In genomic region chr10:97759157-97759980, GRCh38 we compare ENCODE assay signal across 9 cellular contexts. TPM values are rescaled to one million over a fixed set of nuclear protein-coding genes. Genes with fewer than 3 reads are reported as not detected.
DNase-seq lines count a peak whose midpoint lies in the region; ATAC-seq and TF ChIP-seq lines count a peak whose summit lies in the region.
"Had no signal": no experiment of that assay in that cellular context is flagged by ENCODE, and none has a peak within 500 bp of the region (broad histone marks: within the 10 kb centered on the region; RNA-seq: fewer than 3 reads in every experiment).

No MANE protein-coding gene starts in this region.

- TF ChIP-seq POLR2A in esophagus muscularis mucosa (IDR thresholded peaks at IDR 0.05; ENCODE audit: low read depth) = no peak
- no peak for TF ChIP-seq POLR2A in tibial nerve (IDR thresholded peaks at IDR 0.05)

- H3K36me3 ChIP-seq in esophagus muscularis mucosa (peaks cover 50 to 85% (median 71%) of the 10 kb centered on the region in 4 donors), tibial nerve (peaks cover 0 to 65% (median 23%) of the 10 kb centered on the region in 3 donors)

- peak; percentile 65 to 86 for ATAC-seq in naive thymus-derived CD8-positive, alpha-beta T cell

- WGBS in esophagus muscularis mucosa = 59% methylated on average over 6 of the region's 6 CpGs
- 37 to 63% methylated on average over 4 to 6 of the region's 6 CpGs for WGBS in tibial nerve, 2 donors

- peaks cover 0 to 60% (median 15%) of the 10 kb centered on the region in 3 donors for H3K36me3 Mint-ChIP-seq in naive thymus-derived CD8-positive, alpha-beta T cell

- H3K9me3 Mint-ChIP-seq in naive thymus-derived CD8-positive, alpha-beta T cell = no peaks in the 10 kb centered on the region

- TF ChIP-seq CTCF in C4-2B (conservative IDR thresholded peaks at IDR 0.05) (peak; percentile 95), esophagus muscularis mucosa (IDR thresholded peaks at IDR 0.05) (peak; percentile 52 to 90 (median 69)), tibial nerve (IDR thresholded peaks at IDR 0.05) (peak; percentile 79 to 94 (median 83))

- H3K4me1 Mint-ChIP-seq in naive thymus-derived CD8-positive, alpha-beta T cell = peaks cover 2 to 16% (median 8%) of the 10 kb centered on the region in 4 donors

- H3K4me3 ChIP-seq in esophagus muscularis mucosa = no peak overlapping the region
- no peak overlapping the region for H3K4me3 ChIP-seq in tibial nerve
- H3K4me3 ChIP-seq: skin epidermis had no signal

- no peak overlapping the region for H3K27ac ChIP-seq in C4-2B
- peak overlapping the region in 2 of 4 donors; percentile 28 to 62 for H3K27ac ChIP-seq in esophagus muscularis mucosa (replicated peaks in 1 of 4)
- peak overlapping the region; percentile 76 to 92 (median 84) for H3K27ac ChIP-seq in tibial nerve
- H3K27ac ChIP-seq: skin epidermis had no signal

- TF ChIP-seq EP300 in esophagus muscularis mucosa (IDR thresholded peaks at IDR 0.05) = no peak
- peak in 1 of 2 donors; percentile 44 for TF ChIP-seq EP300 in tibial nerve (IDR thresholded peaks at IDR 0.05)

- DNase-seq in H4 (ENCODE audit: low spot score) (peak; percentile 60), NCI-H460 (ENCODE audit: extremely low read depth, low read depth) (peak; percentile 58), esophagus muscularis mucosa (ENCODE audit: extremely low spot score) (no peak), tibial nerve (ENCODE audit: low spot score in 2 of 2) (peak; percentile 38 to 55), NCI-H128 (lab: John Stamatoyannopoulos, UW; ENCODE audit: unreplicated experiment) (no peak)
- peak; percentile 79 for DNase-seq in activated CD8-positive, alpha-beta memory T cell treated with anti-CD3 and anti-CD28 coated beads for 24 hours
- peak; percentile 10 to 75 (median 51) for DNase-seq in naive thymus-derived CD8-positive, alpha-beta T cell

- H3K4me3 Mint-ChIP-seq in naive thymus-derived CD8-positive, alpha-beta T cell = no peak overlapping the region

- no peaks in the 10 kb centered on the region for H3K27me3 Mint-ChIP-seq in naive thymus-derived CD8-positive, alpha-beta T cell

- H3K27ac Mint-ChIP-seq in naive thymus-derived CD8-positive, alpha-beta T cell = peak overlapping the region in 4 of 10 donors; percentile 13 to 78 (median 56)

- H3K4me1 ChIP-seq in esophagus muscularis mucosa = peaks cover 0 to 10% (median 4%) of the 10 kb centered on the region in 4 donors
- H3K4me1 ChIP-seq in tibial nerve = peaks cover 2 to 53% (median 40%) of the 10 kb centered on the region in 4 donors

- intact Hi-C loops in esophagus muscularis mucosa (cut with DNase I) = no loop called here

- POLR2A ChIA-PET in naive thymus-derived CD8-positive, alpha-beta T cell (lab: Charles Lee) = interaction anchor here (0.8 to 3.5 kb wide), 6 partner anchors 12 to 110 kb away, joined by 3 to 13 read pairs (median 4); partner anchors contain the start of gene GOLGA7B

- no peaks in the 10 kb centered on the region for H3K27me3 ChIP-seq in esophagus muscularis mucosa
- H3K27me3 ChIP-seq in tibial nerve = no peaks in the 10 kb centered on the region

- H3K9me3 ChIP-seq in esophagus muscularis mucosa (no peaks in the 10 kb centered on the region), tibial nerve (no peaks in the 10 kb centered on the region)

RNA-seq across cellular contexts. Expression of gene SFRP5, which starts 12.4 kb away (rescaled TPM):
- total RNA-seq in H4 (2014; rRNA removed; shearing (Covaris generic)) = not detected in 2 replicates
- not detected in 2 replicates for total RNA-seq in NCI-H460 (2014; rRNA removed; shearing (Covaris generic))
- polyA plus RNA-seq in NCI-H460 (2014; cell fraction: nucleus; rRNA removed) = not detected in 2 replicates
- 10 to 100 TPM; 19.9 to 41.3 (median 34.8) TPM for total RNA-seq in esophagus muscularis mucosa
- total RNA-seq in naive thymus-derived CD8-positive, alpha-beta T cell = 10 to 100 TPM; 13.6 to 14.4 TPM
- 10 to 100 TPM; 12.3 to 39.5 (median 20.1) TPM for polyA plus RNA-seq in naive thymus-derived CD8-positive, alpha-beta T cell
- 100 to 1,000 TPM; 183 to 530 (median 479) TPM for total RNA-seq in tibial nerve

RNA-seq across cellular contexts. Expression of gene ZFYVE27, which starts 22.4 kb away (rescaled TPM):
- total RNA-seq in H4 (2014; rRNA removed; shearing (Covaris generic)) = 10.2 and 13.1 TPM in 2 replicates
- 22.5 and 26.0 TPM in 2 replicates for total RNA-seq in NCI-H460 (2014; rRNA removed; shearing (Covaris generic))
- polyA plus RNA-seq in NCI-H460 (2014; cell fraction: nucleus; rRNA removed) = 66.5 and 126 TPM in 2 replicates
- total RNA-seq in esophagus muscularis mucosa (10 to 100 TPM in 3 of 4 donors, 1 to 10 TPM in 1; 7.1 to 17.2 (median 16.0) TPM), tibial nerve (10 to 100 TPM; 33.4 to 46.8 (median 42.7) TPM)
- 10 to 100 TPM; 60.7 to 64.4 TPM for total RNA-seq in naive thymus-derived CD8-positive, alpha-beta T cell
- polyA plus RNA-seq in naive thymus-derived CD8-positive, alpha-beta T cell = 10 to 100 TPM; 29.1 to 37.9 (median 34.1) TPM

RNA-seq across cellular contexts. Expression of gene MARVELD1, which starts 45.8 kb away (rescaled TPM):
- 33.4 and 46.1 TPM in 2 replicates for total RNA-seq in H4 (2014; rRNA removed; shearing (Covaris generic))
- total RNA-seq in NCI-H460 (2014; rRNA removed; shearing (Covaris generic)) = 20.1 and 23.1 TPM in 2 replicates
- 29.7 and 39.6 TPM in 2 replicates for polyA plus RNA-seq in NCI-H460 (2014; cell fraction: nucleus; rRNA removed)
- total RNA-seq in esophagus muscularis mucosa (100 to 1,000 TPM in 1 of 4 donors, 10 to 100 TPM in 3; 43.4 to 104 (median 73.9) TPM), tibial nerve (10 to 100 TPM; 28.0 to 45.3 (median 42.2) TPM)
- total RNA-seq in naive thymus-derived CD8-positive, alpha-beta T cell = 1 to 10 TPM; 1.1 to 2.0 TPM
- under 1 TPM; 0.06 to 0.30 (median 0.27) TPM for polyA plus RNA-seq in naive thymus-derived CD8-positive, alpha-beta T cell

Comparison
In these comparisons a context has a peak if more than half of its experiments do, and no peak if none do; other contexts are left out.
1. DNase-seq: peak in H4 (single experiment), NCI-H460 (single experiment), activated CD8-positive, alpha-beta memory T cell treated with anti-CD3 and anti-CD28 coated beads for 24 hours (single experiment), naive thymus-derived CD8-positive, alpha-beta T cell (10 of 10) and tibial nerve (2 of 2); none in esophagus muscularis mucosa (single experiment) and NCI-H128 (single experiment).
2. RNA of gene SFRP5, which starts 12.4 kb away (total RNA-seq): 183 to 530 TPM in tibial nerve, 19.9 to 41.3 TPM in esophagus muscularis mucosa and 13.6 to 14.4 TPM in naive thymus-derived CD8-positive, alpha-beta T cell; not detected in H4 and not detected in NCI-H460; every median in the first group is over 10 times any median in the second.
3. Peak in every context shown above with its lines, with median percentiles within 50 percentile points of each other: CTCF ChIP-seq.